Comparison of ENCODE assay signal across 8 cellular contexts in genomic region chr3:63863150-63864007, GRCh38. TPM values are rescaled to one million over a fixed set of nuclear protein-coding genes. Genes with fewer than 3 reads are reported as not detected.
DNase-seq lines count a peak whose midpoint lies in the region; ATAC-seq and TF ChIP-seq lines count a peak whose summit lies in the region.

A gene with protein sequence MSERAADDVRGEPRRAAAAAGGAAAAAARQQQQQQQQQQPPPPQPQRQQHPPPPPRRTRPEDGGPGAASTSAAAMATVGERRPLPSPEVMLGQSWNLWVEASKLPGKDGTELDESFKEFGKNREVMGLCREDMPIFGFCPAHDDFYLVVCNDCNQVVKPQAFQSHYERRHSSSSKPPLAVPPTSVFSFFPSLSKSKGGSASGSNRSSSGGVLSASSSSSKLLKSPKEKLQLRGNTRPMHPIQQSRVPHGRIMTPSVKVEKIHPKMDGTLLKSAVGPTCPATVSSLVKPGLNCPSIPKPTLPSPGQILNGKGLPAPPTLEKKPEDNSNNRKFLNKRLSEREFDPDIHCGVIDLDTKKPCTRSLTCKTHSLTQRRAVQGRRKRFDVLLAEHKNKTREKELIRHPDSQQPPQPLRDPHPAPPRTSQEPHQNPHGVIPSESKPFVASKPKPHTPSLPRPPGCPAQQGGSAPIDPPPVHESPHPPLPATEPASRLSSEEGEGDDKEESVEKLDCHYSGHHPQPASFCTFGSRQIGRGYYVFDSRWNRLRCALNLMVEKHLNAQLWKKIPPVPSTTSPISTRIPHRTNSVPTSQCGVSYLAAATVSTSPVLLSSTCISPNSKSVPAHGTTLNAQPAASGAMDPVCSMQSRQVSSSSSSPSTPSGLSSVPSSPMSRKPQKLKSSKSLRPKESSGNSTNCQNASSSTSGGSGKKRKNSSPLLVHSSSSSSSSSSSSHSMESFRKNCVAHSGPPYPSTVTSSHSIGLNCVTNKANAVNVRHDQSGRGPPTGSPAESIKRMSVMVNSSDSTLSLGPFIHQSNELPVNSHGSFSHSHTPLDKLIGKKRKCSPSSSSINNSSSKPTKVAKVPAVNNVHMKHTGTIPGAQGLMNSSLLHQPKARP (plus strand): TSS chr3:63863867. CDS start chr3:63912599, 48,732 bp downstream.
THOC7 (minus strand) TSS chr3:63863805; CDS start chr3:63863790, 15 bp downstream.

- H3K9me3 ChIP-seq in mucosa of descending colon: no peaks in the 10 kb centered on the region

- H3K4me3 ChIP-seq in mucosa of descending colon: peak within 1 kb of the TSS; percentile 91

- no peak for TF ChIP-seq CTCF in mucosa of descending colon (IDR thresholded peaks at IDR 0.05)

- H3K4me1 ChIP-seq in mucosa of descending colon (ENCODE audit: low read depth): peaks cover 5% of the 10 kb centered on the region

- intact Hi-C loops in mucosa of descending colon (cut with DNase I, micrococcal nuclease): no loop called here

- peak; percentile 75 for ATAC-seq in HG02885 (IDR thresholded peaks at IDR 0.05; ENCODE audit: poor library complexity, unreplicated experiment)
- ATAC-seq in mucosa of descending colon: peak; percentile 88

- DNase-seq in SKM-1 treated with dmso at 0.1 percent for 144 hours (lab: John Stamatoyannopoulos, UW; ENCODE audit: unreplicated experiment): peak; percentile 50
- no peak for DNase-seq in SKM-1 (lab: John Stamatoyannopoulos, UW; ENCODE audit: unreplicated experiment)
- DNase-seq in NCI-H526 treated with DMSO at 0.1 percent for 48 hours (lab: John Stamatoyannopoulos, UW): peak; percentile 16
- peak; percentile 52 for DNase-seq in activated T-cell treated with anti-CD3 and anti-CD28 coated beads for 1 hour (ENCODE audit: low read depth)
- DNase-seq in epidermal melanocyte (ENCODE audit: insufficient read length, low spot score): peak; percentile 61
- peak; percentile 78 to 85 (median 85) for DNase-seq in mucosa of descending colon
- peak; percentile 41 to 48 for DNase-seq in stimulated activated CD8-positive, alpha-beta memory T cell treated with anti-CD3 and anti-CD28 coated beads, Interleukin-7, amount 100 ng/mL, for 1 hour (ENCODE audit: low read depth in 2 of 2)

- H3K36me3 ChIP-seq in mucosa of descending colon (ENCODE audit: low read depth): no peaks in the 10 kb centered on the region

RNA-seq across cellular contexts. Expression of the first gene that starts in this region (rescaled TPM):
- total RNA-seq in mucosa of descending colon: 10 to 100 TPM; 41.2 to 57.4 (median 41.5) TPM

RNA-seq across cellular contexts. Expression of gene THOC7, which starts in this region (rescaled TPM):
- total RNA-seq in mucosa of descending colon: 10 to 100 TPM; 47.9 to 63.7 (median 57.3) TPM
